In the genomic region with DNA sequence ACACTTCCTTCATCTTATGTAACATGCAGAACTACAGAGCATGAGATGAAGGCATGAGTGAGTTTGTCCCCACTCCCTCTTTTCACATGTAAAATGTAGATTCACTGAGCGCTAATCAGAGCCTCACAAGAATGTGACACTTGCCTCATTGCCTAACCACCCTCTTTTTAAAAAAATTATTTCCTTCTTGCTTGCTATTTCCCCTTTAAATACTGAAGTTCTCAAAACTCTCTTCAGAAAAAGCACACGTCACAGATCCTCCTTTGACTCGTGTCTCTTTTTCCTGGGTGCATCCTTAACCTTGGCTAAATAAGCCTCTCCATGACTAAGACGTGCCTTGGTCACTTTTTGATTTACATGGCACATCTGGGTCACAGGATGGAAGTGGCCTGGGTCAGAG, we compare ENCODE assay signal across 16 cellular contexts.
"Had no signal": no experiment of that assay in that cellular context is flagged by ENCODE, and none has a peak within 500 bp of the region (broad histone marks: within the 10 kb centered on the region; RNA-seq: fewer than 3 reads in every experiment).

No MANE protein-coding gene starts in this region.

- H3K27me3 ChIP-seq: ascending aorta, brain microvascular endothelial cell, upper lobe of left lung had no signal

- H3K4me3 ChIP-seq: ascending aorta, lung, upper lobe of left lung had no signal

- H3K27ac Mint-ChIP-seq: activated naive CD4-positive, alpha-beta T cell treated with anti-CD3 and anti-CD28 coated beads, Interleukin-2, amount 50 U/mL, for 72 hours; activated T-helper 17 cell treated with anti-CD3 and anti-CD28 coated beads, Interleukin-2, amount 50 U/mL, for 72 hours; WTC11 had no signal

- H3K9me3 Mint-ChIP-seq: activated naive CD4-positive, alpha-beta T cell treated with anti-CD3 and anti-CD28 coated beads, Interleukin-2, amount 50 U/mL, for 72 hours; activated T-helper 17 cell treated with anti-CD3 and anti-CD28 coated beads, Interleukin-2, amount 50 U/mL, for 72 hours had no signal

- H3K4me1 ChIP-seq: ascending aorta had no signal

- H3K4me3 Mint-ChIP-seq: activated T-helper 17 cell treated with anti-CD3 and anti-CD28 coated beads, Interleukin-2, amount 50 U/mL, for 72 hours; WTC11 had no signal

- H3K36me3 ChIP-seq: ascending aorta, brain microvascular endothelial cell, upper lobe of left lung had no signal

- H3K36me3 Mint-ChIP-seq: activated naive CD4-positive, alpha-beta T cell treated with anti-CD3 and anti-CD28 coated beads, Interleukin-2, amount 50 U/mL, for 72 hours had no signal

- DNase-seq: activated T-cell treated with anti-CD3 and anti-CD28 coated beads, Interleukin-2, amount 50 U/mL, for 1 hour; brain microvascular endothelial cell; effector CD4-positive, alpha-beta T cell; kidney; midbrain; occipital lobe; posterior cingulate gyrus; stimulated activated CD4-positive, alpha-beta T cell treated with anti-CD3 and anti-CD28 coated beads, Interleukin-4, amount 100 ng/mL, for 1 hour; stimulated activated naive CD4-positive, alpha-beta T cell treated with Interleukin-2 at 50 U/mL for 16 hours; T-helper 9 cell; upper lobe of left lung had no signal

- ATAC-seq: activated naive CD4-positive, alpha-beta T cell treated with anti-CD3 and anti-CD28 coated beads, Interleukin-2, amount 50 U/mL, for 72 hours; activated T-helper 17 cell treated with anti-CD3 and anti-CD28 coated beads, Interleukin-2, amount 50 U/mL, for 72 hours; WTC11 had no signal

- H3K27ac ChIP-seq: ascending aorta, brain microvascular endothelial cell, upper lobe of left lung had no signal

- H3K9me3 ChIP-seq: ascending aorta, upper lobe of left lung had no signal
